In the genomic region with DNA sequence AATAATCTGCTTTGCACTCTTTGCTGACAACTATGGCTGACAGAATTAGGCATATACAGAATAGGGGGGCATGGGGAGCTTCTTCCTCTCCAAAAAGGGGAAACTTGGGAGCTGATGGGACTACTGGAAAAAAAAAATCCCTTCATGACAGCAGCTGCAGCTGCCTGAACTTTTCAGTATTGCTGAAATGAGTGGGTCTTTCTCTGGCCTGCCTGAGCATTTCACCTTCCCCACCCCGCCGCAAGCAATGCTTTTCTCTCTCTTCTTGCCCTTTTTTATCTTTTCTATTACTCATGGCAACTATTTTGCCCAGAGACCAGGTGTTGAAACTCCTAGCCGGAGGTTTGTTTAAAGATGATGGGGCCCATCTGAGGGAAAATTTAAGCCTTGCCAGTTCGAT, we compare ENCODE assay signal across 26 cellular contexts.
"Had no signal": no experiment of that assay in that cellular context is flagged by ENCODE, and none has a peak within 500 bp of the region (broad histone marks: within the 10 kb centered on the region; RNA-seq: fewer than 3 reads in every experiment).

No MANE protein-coding gene starts in this region.

- H3K4me3 ChIP-seq: colonic mucosa, esophagus squamous epithelium, gastrocnemius medialis, heart right ventricle, left lung, lower lobe of right lung, mucosa of descending colon had no signal

- H3K27me3 ChIP-seq: colonic mucosa, esophagus squamous epithelium, gastrocnemius medialis, heart right ventricle, left lung had no signal

- ATAC-seq: effector memory CD8-positive, alpha-beta T cell; esophagus mucosa; gastrocnemius medialis; heart right ventricle; left cardiac atrium; left lung; left ventricle myocardium superior; lower lobe of right lung; mucosa of descending colon had no signal

- H3K36me3 ChIP-seq: colonic mucosa, esophagus squamous epithelium, gastrocnemius medialis, heart right ventricle, left lung, lower lobe of right lung had no signal

- H3K9me3 ChIP-seq: colonic mucosa, gastrocnemius medialis, lower lobe of right lung, mucosa of descending colon had no signal

- DNase-seq: colonic mucosa; cortex of kidney; effector CD8-positive, alpha-beta T cell; effector memory CD8-positive, alpha-beta T cell; endodermal cell; erythroblast; esophagus squamous epithelium; foreskin fibroblast; foreskin melanocyte; gastrocnemius medialis; glutamatergic neuron; head of caudate nucleus; heart right ventricle; hippocampal formation; left cardiac atrium; left lung; left ventricle myocardium superior; lower lobe of right lung; mesenchymal stem cell; mucosa of descending colon; naive B cell had no signal

- FAIRE-seq: endometrium, islet of Langerhans, keratinocyte had no signal

- H3K4me1 ChIP-seq: colonic mucosa, esophagus squamous epithelium, gastrocnemius medialis, heart right ventricle, left lung, lower lobe of right lung had no signal

- H3K27ac ChIP-seq: colonic mucosa, epithelial cell of prostate, esophagus squamous epithelium, gastrocnemius medialis, heart right ventricle, left lung, lower lobe of right lung had no signal
